ENCODE assay signal across 8 cellular contexts in genomic region chr19:48900477-48901452, GRCh38. TPM values are rescaled to one million over a fixed set of nuclear protein-coding genes. Genes with fewer than 3 reads are reported as not detected.
DNase-seq lines count a peak whose midpoint lies in the region; ATAC-seq and TF ChIP-seq lines count a peak whose summit lies in the region.

No MANE protein-coding gene starts in this region.

- no peaks in the 10 kb centered on the region for H3K9me2 ChIP-seq in OCI-LY7 (ENCODE audit: insufficient read depth, low read length)

- no peak for TF ChIP-seq POLR2A in stomach (IDR thresholded peaks at IDR 0.05)

- H4K20me1 ChIP-seq in OCI-LY7 (ENCODE audit: insufficient read depth, low read length) (no peaks in the 10 kb centered on the region), mammary epithelial cell (ENCODE audit: insufficient read depth, low read length) (no peaks in the 10 kb centered on the region)

- peak overlapping the region; percentile 96 for H3K27ac Mint-ChIP-seq in activated naive CD4-positive, alpha-beta T cell treated with anti-CD3 and anti-CD28 coated beads for 36 hours

- H3K36me3 ChIP-seq in OCI-LY7 (ENCODE audit: insufficient read depth, low read length), result peaks cover 24% of the 10 kb centered on the region
- H3K36me3 ChIP-seq in mammary epithelial cell (ENCODE audit: insufficient read depth, low read length), result no peaks in the 10 kb centered on the region
- peaks cover 12 to 29% (median 22%) of the 10 kb centered on the region in 4 donors for H3K36me3 ChIP-seq in stomach

- H3K4me1 Mint-ChIP-seq in activated naive CD4-positive, alpha-beta T cell treated with anti-CD3 and anti-CD28 coated beads for 36 hours (ENCODE audit: low read depth), result peaks cover 30% of the 10 kb centered on the region

- no peak for TF ChIP-seq EP300 in stomach (IDR thresholded peaks at IDR 0.05)

- dilution Hi-C loops in mammary epithelial cell (cut with HindIII; ENCODE audit: low sequenced_read_pairs), result loop anchor here (5.0 kb wide), 2 partner anchors 48 to 67 kb away; partner anchors contain the start of gene FTL

- WGBS in mammary epithelial cell (ENCODE audit: low coverage, missing lambda C conversion rate), result 25% methylated on average over 9 of the region's 25 CpGs
- WGBS in stomach, 5 donors, result 8 to 14% (median 10%) methylated on average over 18 to 25 of the region's 25 CpGs

- H3K9ac ChIP-seq in mammary epithelial cell (ENCODE audit: insufficient read depth, low read length), result peak overlapping the region; percentile 90

- peaks cover 2% of the 10 kb centered on the region for H3K27me3 Mint-ChIP-seq in activated naive CD4-positive, alpha-beta T cell treated with anti-CD3 and anti-CD28 coated beads for 36 hours (ENCODE audit: low read depth)

- CTCF ChIA-PET in activated naive CD4-positive, alpha-beta T cell treated with anti-CD3 and anti-CD28 coated beads for 36 hours (lab: Charles Lee), result interaction anchor here (0.6 to 1.7 kb wide), 7 partner anchors 54 to 255 kb away, joined by 3 to 6 read pairs (median 4); partner anchors contain the start of genes BAX, CA11, GYS1 and RUVBL2
- CTCF ChIA-PET in OCI-LY7 (lab: Charles Lee; ENCODE audit: unreplicated experiment), result interaction anchor here (0.6 to 1.0 kb wide), 2 partner anchors 15 to 51 kb away, joined by 3 to 4 read pairs; no protein-coding TSS in a partner anchor
- CTCF ChIA-PET in mammary epithelial cell (lab: Charles Lee; ENCODE audit: low non-redundant PET), result no interaction called here

- H3K4me2 ChIP-seq in OCI-LY7 (ENCODE audit: low read length), result peak overlapping the region; percentile 85
- H3K4me2 ChIP-seq in mammary epithelial cell (ENCODE audit: insufficient read depth, low read depth, low read length), result peak overlapping the region; percentile 99

- H3K27me3 ChIP-seq in mammary epithelial cell (ENCODE audit: insufficient read depth, low read length) (no peaks in the 10 kb centered on the region), layer of hippocampus (ENCODE audit: control insufficient read depth, insufficient read depth, low read length) (no peaks in the 10 kb centered on the region), stomach (peaks cover 0 to 5% (median 0%) of the 10 kb centered on the region in 3 donors)

- intact Hi-C loops in activated naive CD4-positive, alpha-beta T cell treated with anti-CD3 and anti-CD28 coated beads for 36 hours (cut with micrococcal nuclease), result loop anchor here (1.0 to 2.0 kb wide), 8 partner anchors 25 to 186 kb away; partner anchors contain the start of genes BAX, DHDH, FTL and GYS1
- intact Hi-C loops in OCI-LY7 (cut with micrococcal nuclease; ENCODE audit: unreplicated experiment) (no loop called here), mammary epithelial cell (cut with micrococcal nuclease) (loop anchor here (1.0 to 2.0 kb wide), 6 partner anchors 20 to 185 kb away; partner anchors contain the start of genes BAX, FTL and SNRNP70), stomach (cut with DNase I; ENCODE audit: low total_unique reads) (no loop called here)

- ATAC-seq in HG03378 (IDR thresholded peaks at IDR 0.05; ENCODE audit: unreplicated experiment), result no peak

- BruUV-seq in OCI-LY7 (replicated peaks; lab: Mats Ljungman, UMichigan) (TSS peak; percentile 73), mammary epithelial cell (replicated peaks; lab: Mats Ljungman, UMichigan) (TSS peak; percentile 77)

- H3K79me2 ChIP-seq in OCI-LY7 (ENCODE audit: insufficient read depth, low read depth, low read length) (peaks cover 5% of the 10 kb centered on the region; the same call in 1 of the 2 replicates), mammary epithelial cell (ENCODE audit: insufficient read depth, low read length) (peaks cover 17% of the 10 kb centered on the region)

- H3K36me3 Mint-ChIP-seq in activated naive CD4-positive, alpha-beta T cell treated with anti-CD3 and anti-CD28 coated beads for 36 hours (ENCODE audit: low read depth), result peaks cover 36% of the 10 kb centered on the region

- peak overlapping the region; percentile 97 for H3K4me3 Mint-ChIP-seq in activated naive CD4-positive, alpha-beta T cell treated with anti-CD3 and anti-CD28 coated beads for 36 hours

- H3K27ac ChIP-seq in OCI-LY7 (ENCODE audit: low read depth, low read length, poor library complexity, severe bottlenecking), result peak overlapping the region; percentile 69
- H3K27ac ChIP-seq in mammary epithelial cell (ENCODE audit: insufficient read depth, low read depth, low read length), result peak overlapping the region; percentile 82
- peak overlapping the region; percentile 93 for H3K27ac ChIP-seq in layer of hippocampus (ENCODE audit: low read depth, low read length)
- H3K27ac ChIP-seq in stomach, result peak overlapping the region; percentile 65 to 97 (median 94)

- peak; percentile 29 for DNase-seq in activated naive CD4-positive, alpha-beta T cell treated with anti-CD3 and anti-CD28 coated beads for 36 hours
- no peak for DNase-seq in activated naive CD4-positive, alpha-beta T cell treated with Interleukin-2 at 50 U/mL for 16 hours
- DNase-seq in OCI-LY7 (ENCODE audit: low spot score) (peak; percentile 63), mammary epithelial cell (peak; percentile 34), stomach (no peak), NCI-H128 (lab: John Stamatoyannopoulos, UW; ENCODE audit: unreplicated experiment) (no peak)

- H2AFZ ChIP-seq in OCI-LY7 (ENCODE audit: low read length) (peak overlapping the region; percentile 12; the same call in 1 of the 2 replicates), mammary epithelial cell (ENCODE audit: low read depth, low read length) (peak overlapping the region; percentile 90)

- H3K9me3 ChIP-seq in OCI-LY7 (ENCODE audit: low read length) (no peaks in the 10 kb centered on the region), mammary epithelial cell (replicated peaks; ENCODE audit: insufficient read depth, low read length) (no peaks in the 10 kb centered on the region), stomach (no peaks in the 10 kb centered on the region)

- H3K9me3 Mint-ChIP-seq in activated naive CD4-positive, alpha-beta T cell treated with anti-CD3 and anti-CD28 coated beads for 36 hours, result no peaks in the 10 kb centered on the region

- TF ChIP-seq CTCF in OCI-LY7 (conservative IDR thresholded peaks at IDR 0.05; ENCODE audit: low read length) (no peak), mammary epithelial cell (conservative IDR thresholded peaks at IDR 0.05 in 1 of 2, IDR thresholded peaks at IDR 0.05 in 1 of 2; ENCODE audit: extremely low read depth in 1 of 2, insufficient read depth in 1 of 2, low read depth in 1 of 2, low read length in 2 of 2) (no peak), stomach (IDR thresholded peaks at IDR 0.05) (no peak)

- POLR2A ChIA-PET in OCI-LY7 (lab: Charles Lee), result interaction anchor here (0.5 kb wide), 1 partner anchor 65 kb away, joined by 4 read pairs; no protein-coding TSS in a partner anchor

- H3K4me1 ChIP-seq in OCI-LY7 (ENCODE audit: insufficient read depth, low read length, poor library complexity, severe bottlenecking), result peaks cover 15% of the 10 kb centered on the region
- peaks cover 3% of the 10 kb centered on the region for H3K4me1 ChIP-seq in mammary epithelial cell (ENCODE audit: insufficient read depth, low read length)
- peaks cover 23 to 44% (median 39%) of the 10 kb centered on the region in 4 donors for H3K4me1 ChIP-seq in stomach

- in situ Hi-C loops in mammary epithelial cell (cut with MboI; ENCODE audit: low sequenced_read_pairs in 2 of 2), result no loop called here

- H3K4me3 ChIP-seq in OCI-LY7 (ENCODE audit: low read depth, low read length, poor library complexity, severe bottlenecking) (peak overlapping the region; percentile 86), mammary epithelial cell (replicated peaks in 1 of 3; ENCODE audit: insufficient read depth in 1 of 3, low read depth in 2 of 3, low read length in 3 of 3) (peak overlapping the region; percentile 79 to 90 (median 83)), stomach (peak overlapping the region; percentile 82 to 93 (median 86))

RNA-seq across cellular contexts. Expression of gene NUCB1, which starts 0.7 kb away (rescaled TPM):
- total RNA-seq in activated naive CD4-positive, alpha-beta T cell treated with anti-CD3 and anti-CD28 coated beads for 36 hours, result 100 to 1,000 TPM; 172 to 182 TPM
- 72.6 and 88.7 TPM in 2 replicates for total RNA-seq in OCI-LY7 (2014; rRNA removed; shearing (Covaris generic))
- total RNA-seq in OCI-LY7 (2022), result 73.6 and 85.3 TPM in 2 replicates
- total RNA-seq in mammary epithelial cell, result 100 to 1,000 TPM; 132 to 133 TPM
- polyA plus RNA-seq in mammary epithelial cell, result 73.7 TPM
- polyA minus RNA-seq in mammary epithelial cell, result 61.7 TPM
- total RNA-seq in stomach, result 100 to 1,000 TPM; 117 to 503 (median 135) TPM
- 100 to 1,000 TPM in 1 of 3 donors, 10 to 100 TPM in 2; 68.9 to 118 (median 91.5) TPM for polyA plus RNA-seq in stomach

RNA-seq across cellular contexts. Expression of gene TULP2, which starts 2.2 kb away (rescaled TPM):
- under 1 TPM; 0.54 to 0.81 TPM for total RNA-seq in activated naive CD4-positive, alpha-beta T cell treated with anti-CD3 and anti-CD28 coated beads for 36 hours
- total RNA-seq in OCI-LY7 (2014; rRNA removed; shearing (Covaris generic)), result 0.47 TPM in 1 of 2 replicates, not detected in the other
- total RNA-seq in OCI-LY7 (2022), result 1.6 and 2.9 TPM in 2 replicates
- under 1 TPM in 1 of 2 donors, not detected in 1; 0.17 TPM for total RNA-seq in mammary epithelial cell
- polyA plus RNA-seq in mammary epithelial cell, result not detected
- not detected for polyA minus RNA-seq in mammary epithelial cell
- 1 to 10 TPM in 2 of 5 donors, not detected in 3; 1.2 to 1.3 TPM for total RNA-seq in stomach
- not detected for polyA plus RNA-seq in stomach

RNA-seq across cellular contexts. Expression of gene PPP1R15A, which starts 28.5 kb away (rescaled TPM):
- 10 to 100 TPM; 96.5 to 97.4 TPM for total RNA-seq in activated naive CD4-positive, alpha-beta T cell treated with anti-CD3 and anti-CD28 coated beads for 36 hours
- total RNA-seq in OCI-LY7 (2014; rRNA removed; shearing (Covaris generic)), result 31.5 and 31.7 TPM in 2 replicates
- 23.4 and 23.8 TPM in 2 replicates for total RNA-seq in OCI-LY7 (2022)
- 100 to 1,000 TPM in 1 of 2 donors, 10 to 100 TPM in 1; 28.8 to 200 TPM for total RNA-seq in mammary epithelial cell
- polyA plus RNA-seq in mammary epithelial cell, result 22.9 TPM
- polyA minus RNA-seq in mammary epithelial cell, result 25.8 TPM
- total RNA-seq in stomach, result 100 to 1,000 TPM in 1 of 5 donors, 10 to 100 TPM in 4; 14.6 to 107 (median 35.1) TPM
- polyA plus RNA-seq in stomach, result 10 to 100 TPM; 34.6 to 59.8 (median 37.1) TPM

RNA-seq across cellular contexts. Expression of gene PLEKHA4, which starts 32.3 kb away (rescaled TPM):
- total RNA-seq in activated naive CD4-positive, alpha-beta T cell treated with anti-CD3 and anti-CD28 coated beads for 36 hours, result 1 to 10 TPM; 8.3 to 8.8 TPM
- 4.7 and 8.4 TPM in 2 replicates for total RNA-seq in OCI-LY7 (2014; rRNA removed; shearing (Covaris generic))
- total RNA-seq in OCI-LY7 (2022) (8.1 and 8.8 TPM in 2 replicates), mammary epithelial cell (10 to 100 TPM; 10.0 to 12.7 TPM), stomach (10 to 100 TPM in 2 of 5 donors, 1 to 10 TPM in 3; 1.7 to 35.6 (median 4.8) TPM)
- polyA plus RNA-seq in mammary epithelial cell (4.9 TPM), stomach (10 to 100 TPM; 30.1 to 85.0 (median 75.3) TPM)
- polyA minus RNA-seq in mammary epithelial cell, result 7.6 TPM

RNA-seq across cellular contexts. Expression of gene DHDH, which starts 32.7 kb away (rescaled TPM):
- 1 to 10 TPM; 4.2 to 4.5 TPM for total RNA-seq in activated naive CD4-positive, alpha-beta T cell treated with anti-CD3 and anti-CD28 coated beads for 36 hours
- total RNA-seq in OCI-LY7 (2014; rRNA removed; shearing (Covaris generic)), result not detected in 2 replicates
- total RNA-seq in OCI-LY7 (2022) (0.53 TPM in 1 of 2 replicates, not detected in the other), mammary epithelial cell (1 to 10 TPM in 1 of 2 donors, under 1 TPM in 1; 0.33 to 3.0 TPM), stomach (under 1 TPM in 1 of 5 donors, not detected in 4; 0.89 TPM)
- polyA plus RNA-seq in mammary epithelial cell (3.7 TPM), stomach (1 to 10 TPM in 1 of 3 donors, under 1 TPM in 1, not detected in 1; 0.93 to 1.2 TPM)
- 2.9 TPM for polyA minus RNA-seq in mammary epithelial cell

Comparison
In these comparisons a context has a peak if more than half of its experiments do, and no peak if none do; other contexts are left out.
1. DNase-seq: peak in activated naive CD4-positive, alpha-beta T cell treated with anti-CD3 and anti-CD28 coated beads for 36 hours (single experiment), OCI-LY7 (single experiment) and mammary epithelial cell (single experiment); none in activated naive CD4-positive, alpha-beta T cell treated with Interleukin-2 at 50 U/mL for 16 hours (single experiment), stomach (single experiment) and NCI-H128 (single experiment).
2. intact Hi-C loops: an anchor here in activated naive CD4-positive, alpha-beta T cell treated with anti-CD3 and anti-CD28 coated beads for 36 hours (1.0 to 2.0 kb wide) and mammary epithelial cell (1.0 to 2.0 kb wide); none called in OCI-LY7 and stomach.
3. Peak in every context shown above with its lines, with median percentiles within 50 percentile points of each other: H3K27ac ChIP-seq and H3K4me3 ChIP-seq.